Comparison of ENCODE assay signal across 9 cellular contexts in the genomic region with DNA sequence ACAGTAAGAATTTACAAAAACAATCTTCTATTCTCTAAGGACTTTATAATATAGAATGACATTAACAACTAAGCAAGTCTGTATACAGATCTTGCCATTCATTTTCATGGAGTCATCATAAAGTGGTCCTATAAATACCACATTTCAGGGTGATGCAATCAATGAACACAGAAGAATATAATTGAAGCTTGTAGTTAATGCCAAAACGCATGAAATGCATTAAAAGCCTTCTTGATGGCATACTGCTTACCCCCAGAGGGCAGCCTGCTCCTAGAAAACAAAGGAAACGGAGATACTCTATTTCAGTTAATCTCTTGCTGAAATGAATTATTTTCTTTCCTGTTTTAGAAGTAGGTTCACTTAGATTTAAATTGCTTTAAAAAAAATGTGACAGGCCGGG. TPM values are rescaled to one million over a fixed set of nuclear protein-coding genes. Genes with fewer than 3 reads are reported as not detected.
A peak's percentile ranks its signal among the peaks of the same experiment; 100 is the strongest.
DNase-seq lines count a peak whose midpoint lies in the region; ATAC-seq, FAIRE-seq and TF ChIP-seq lines count a peak whose summit lies in the region.
"Had no signal": no experiment of that assay in that cellular context is flagged by ENCODE, and none has a peak within 500 bp of the region (broad histone marks: within the 10 kb centered on the region; RNA-seq: fewer than 3 reads in every experiment).

No MANE protein-coding gene starts in this region.

- WGBS in small intestine, 3 donors: 49 to 65% (median 56%) methylated on average over 3 of the region's 3 CpGs

- no peak overlapping the region for H3K27ac ChIP-seq in small intestine (ENCODE audit: low read depth in 1 of 2, low read length in 1 of 2)

- TF ChIP-seq CTCF in NB4 (IDR thresholded peaks at IDR 0.05; ENCODE audit: low read depth, low read length): peak; percentile 60

- H3K4me3 ChIP-seq in NB4 (ENCODE audit: low read depth, low read length): no peak overlapping the region
- no peak overlapping the region for H3K4me3 ChIP-seq in small intestine (ENCODE audit: low read depth in 1 of 2, low read length in 2 of 2)

- peaks cover 4 to 12% of the 10 kb centered on the region in 2 donors for H3K36me3 ChIP-seq in small intestine (ENCODE audit: control insufficient read depth in 2 of 2, insufficient read depth in 2 of 2, low read length in 2 of 2)

- no peaks in the 10 kb centered on the region for H3K9me3 ChIP-seq in small intestine (ENCODE audit: control insufficient read depth, low read depth)

- no peaks in the 10 kb centered on the region for H3K4me1 ChIP-seq in small intestine (ENCODE audit: control insufficient read depth in 2 of 2, insufficient read depth in 1 of 2, low read depth in 1 of 2, low read length in 1 of 2)

- no peak for ATAC-seq in GM18868 (IDR thresholded peaks at IDR 0.05; ENCODE audit: unreplicated experiment)

- no peak for TF ChIP-seq POLR2A in NB4 (IDR thresholded peaks at IDR 0.05; ENCODE audit: extremely low read depth, insufficient read length)

- no peaks in the 10 kb centered on the region for H3K27me3 ChIP-seq in small intestine (ENCODE audit: control insufficient read depth in 2 of 2, insufficient read depth in 2 of 2, low read length in 2 of 2)

- DNase-seq in NCI-H82 (lab: John Stamatoyannopoulos, UW): peak; percentile 28
- no peak for DNase-seq in NCI-H82 treated with DMSO at 0.1 percent for 48 hours (lab: John Stamatoyannopoulos, UW; ENCODE audit: unreplicated experiment)
- peak; percentile 72 for DNase-seq in NB4 (ENCODE audit: low read depth)
- DNase-seq in dermis blood vessel endothelial cell: peak; percentile 54
- DNase-seq in renal cortical epithelial cell (ENCODE audit: low read depth): peak; percentile 30
- no peak for DNase-seq in activated T-cell treated with anti-CD3 and anti-CD28 coated beads for 4 hours
- no peak for DNase-seq in small intestine
- DNase-seq: CD4-positive, alpha-beta T cell had no signal

- FAIRE-seq in small intestine (lab: Jason Lieb, UNC): no peak

RNA-seq across cellular contexts. Expression of gene STAC2, which starts 45.2 kb away (rescaled TPM):
- total RNA-seq in dermis blood vessel endothelial cell (0.05 and 0.34 TPM in 2 replicates), renal cortical epithelial cell (44.7 TPM in 1 of 2 replicates, not detected in the other)
- under 1 TPM in 1 of 3 donors, not detected in 2; 0.64 TPM for polyA plus RNA-seq in small intestine
- total RNA-seq: CD4-positive, alpha-beta T cell had no signal

Comparison
In these comparisons a context has a peak if more than half of its experiments do, and no peak if none do; other contexts are left out.
1. DNase-seq: peak in NCI-H82 (single experiment), NB4 (single experiment), dermis blood vessel endothelial cell (single experiment) and renal cortical epithelial cell (single experiment); none in NCI-H82 treated with DMSO at 0.1 percent for 48 hours (single experiment), activated T-cell treated with anti-CD3 and anti-CD28 coated beads for 4 hours (single experiment) and small intestine (single experiment).